In the genomic region with DNA sequence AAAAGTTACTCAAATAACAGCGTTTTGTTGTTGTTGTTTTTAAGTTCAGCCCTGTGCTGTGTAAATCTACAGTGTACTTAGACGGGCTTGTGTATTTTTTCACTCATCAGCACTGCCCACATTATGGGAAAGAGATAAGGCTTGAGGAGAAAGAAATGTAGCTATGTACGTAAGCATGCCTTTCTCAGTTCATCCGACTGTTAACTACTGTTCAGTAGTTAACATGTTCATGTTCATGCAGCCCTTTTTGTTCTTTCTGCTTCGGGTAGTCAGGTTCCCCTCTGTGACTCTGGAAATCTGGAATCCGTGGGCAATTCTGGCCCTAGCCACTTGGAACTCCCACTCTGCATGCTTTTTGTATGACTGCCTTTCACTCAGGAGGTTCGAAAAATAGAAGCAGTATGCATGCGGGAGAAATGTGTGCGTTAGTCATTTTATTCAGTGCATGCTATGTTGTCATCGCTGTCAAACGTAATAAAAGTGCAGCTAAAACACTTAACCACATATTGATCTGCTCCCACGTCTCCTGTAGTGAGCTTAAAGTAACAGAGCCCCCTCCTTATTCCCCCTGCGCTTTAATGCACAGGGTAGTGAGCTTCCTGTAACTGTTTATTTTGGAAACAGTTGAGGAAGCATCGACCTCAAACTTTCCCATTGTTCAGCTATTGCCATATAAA, we compare ENCODE assay signal across 10 cellular contexts.
A peak's percentile ranks its signal among the peaks of the same experiment; 100 is the strongest.
DNase-seq lines count a peak whose midpoint lies in the region; ATAC-seq and TF ChIP-seq lines count a peak whose summit lies in the region.
"Had no signal": no experiment of that assay in that cellular context is flagged by ENCODE, and none has a peak within 500 bp of the region (broad histone marks: within the 10 kb centered on the region; RNA-seq: fewer than 3 reads in every experiment).

No MANE protein-coding gene starts in this region.

- H3K4me3 ChIP-seq in HEK293 (ENCODE audit: low read depth, low read length) = no peak overlapping the region
- H3K4me3 ChIP-seq in hepatocyte = no peak overlapping the region
- H3K4me3 ChIP-seq in BE2C (ENCODE audit: low read depth, low read length) = no peak overlapping the region

- no peaks in the 10 kb centered on the region for H3K9me2 ChIP-seq in hepatocyte (replicated peaks; ENCODE audit: insufficient read depth)

- H4K20me1 ChIP-seq in hepatocyte (ENCODE audit: insufficient read depth, poor library complexity, severe bottlenecking) = no peaks in the 10 kb centered on the region

- H3K27me3 ChIP-seq in hepatocyte (no peaks in the 10 kb centered on the region), BE2C (peaks cover 9% of the 10 kb centered on the region)

- POLR2A ChIA-PET in HEK293 (lab: Yijun Ruan, JAX) = interaction anchor here (0.8 to 1.6 kb wide), 2 partner anchors 178 to 284 kb away, joined by 6 read pairs; no protein-coding TSS in a partner anchor

- TF ChIP-seq CTCF in HEK293 (tag by site-specific recombination; IDR thresholded peaks at IDR 0.05) (no peak), hepatocyte (IDR thresholded peaks at IDR 0.05; ENCODE audit: poor library complexity) (no peak), BE2C (IDR thresholded peaks at IDR 0.05; ENCODE audit: low read depth, low read length) (no peak)

- WGBS in hepatocyte (ENCODE audit: low lambda C conversion rate, missing lambda C conversion rate) = 33% methylated on average over 14 of the region's 14 CpGs

- no peaks in the 10 kb centered on the region for H3K9me3 ChIP-seq in HEK293 (ENCODE audit: control insufficient read depth, insufficient read depth, low read depth, low read length)
- H3K9me3 ChIP-seq in hepatocyte (ENCODE audit: low read depth) = no peaks in the 10 kb centered on the region
- no peaks in the 10 kb centered on the region for H3K9me3 ChIP-seq in BE2C

- ATAC-seq in HG03280 (IDR thresholded peaks at IDR 0.05; ENCODE audit: unreplicated experiment) = no peak

- peak overlapping the region; percentile 20; the same call in 1 of the 2 replicates for H3K27ac ChIP-seq in HEK293 (ENCODE audit: extremely low read depth, low read depth, low read length)
- no peak overlapping the region for H3K27ac ChIP-seq in hepatocyte

- no peaks in the 10 kb centered on the region for H3K79me2 ChIP-seq in hepatocyte

- no peaks in the 10 kb centered on the region for H3K36me3 ChIP-seq in HEK293 (ENCODE audit: control insufficient read depth in 2 of 2, insufficient read depth in 1 of 2, low read length in 2 of 2)
- no peaks in the 10 kb centered on the region for H3K36me3 ChIP-seq in hepatocyte (replicated peaks; ENCODE audit: insufficient read depth, low read depth)
- no peaks in the 10 kb centered on the region for H3K36me3 ChIP-seq in BE2C

- DNase-seq in astrocyte of the hippocampus (ENCODE audit: low read depth, low spot score) (peak; percentile 80), hepatocyte (ENCODE audit: low spot score) (no peak), stromal cell of bone marrow (ENCODE audit: low read depth) (peak; percentile 92), OCI-M2 (lab: John Stamatoyannopoulos, UW; ENCODE audit: unreplicated experiment) (no peak), BE2C (no peak), NCI-H526 (lab: John Stamatoyannopoulos, UW) (no peak)
- DNase-seq: activated CD4-positive, alpha-beta T cell treated with anti-CD3 and anti-CD28 coated beads for 1 hour; MM.1S had no signal

- H3K4me2 ChIP-seq in hepatocyte = peak overlapping the region; percentile 23

- peaks cover 11% of the 10 kb centered on the region for H3K4me1 ChIP-seq in HEK293 (ENCODE audit: control insufficient read depth, insufficient read depth, low read length)
- peaks cover 10% of the 10 kb centered on the region for H3K4me1 ChIP-seq in hepatocyte (ENCODE audit: insufficient read depth)
- no peaks in the 10 kb centered on the region for H3K4me1 ChIP-seq in BE2C

- CTCF ChIA-PET in HEK293 (lab: Yijun Ruan, JAX) = interaction anchor here (0.5 to 1.4 kb wide), 5 partner anchors 9 to 751 kb away, joined by 3 to 8 read pairs (median 3); no protein-coding TSS in a partner anchor

- peak overlapping the region; percentile 2 for H2AFZ ChIP-seq in hepatocyte

TF ChIP-seq in HEK293, 187 proteins besides CTCF, POLR2A, EP300 and RAD21 (continues in another document):
- TF ChIP-seq ZNF600 (tag by site-specific recombination; IDR thresholded peaks at IDR 0.05) = peak; percentile 46; the same call in 1 of the 2 replicates
- TF ChIP-seq, protein P1, sequence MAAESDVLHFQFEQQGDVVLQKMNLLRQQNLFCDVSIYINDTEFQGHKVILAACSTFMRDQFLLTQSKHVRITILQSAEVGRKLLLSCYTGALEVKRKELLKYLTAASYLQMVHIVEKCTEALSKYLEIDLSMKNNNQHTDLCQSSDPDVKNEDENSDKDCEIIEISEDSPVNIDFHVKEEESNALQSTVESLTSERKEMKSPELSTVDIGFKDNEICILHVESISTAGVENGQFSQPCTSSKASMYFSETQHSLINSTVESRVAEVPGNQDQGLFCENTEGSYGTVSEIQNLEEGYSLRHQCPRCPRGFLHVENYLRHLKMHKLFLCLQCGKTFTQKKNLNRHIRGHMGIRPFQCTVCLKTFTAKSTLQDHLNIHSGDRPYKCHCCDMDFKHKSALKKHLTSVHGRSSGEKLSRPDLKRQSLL (tag by site-specific recombination; IDR thresholded peaks at IDR 0.05) = no peak
- peak; percentile 93 for TF ChIP-seq ZFHX2 (tag by site-specific recombination; conservative IDR thresholded peaks at IDR 0.05)
- TF ChIP-seq, protein P2, sequence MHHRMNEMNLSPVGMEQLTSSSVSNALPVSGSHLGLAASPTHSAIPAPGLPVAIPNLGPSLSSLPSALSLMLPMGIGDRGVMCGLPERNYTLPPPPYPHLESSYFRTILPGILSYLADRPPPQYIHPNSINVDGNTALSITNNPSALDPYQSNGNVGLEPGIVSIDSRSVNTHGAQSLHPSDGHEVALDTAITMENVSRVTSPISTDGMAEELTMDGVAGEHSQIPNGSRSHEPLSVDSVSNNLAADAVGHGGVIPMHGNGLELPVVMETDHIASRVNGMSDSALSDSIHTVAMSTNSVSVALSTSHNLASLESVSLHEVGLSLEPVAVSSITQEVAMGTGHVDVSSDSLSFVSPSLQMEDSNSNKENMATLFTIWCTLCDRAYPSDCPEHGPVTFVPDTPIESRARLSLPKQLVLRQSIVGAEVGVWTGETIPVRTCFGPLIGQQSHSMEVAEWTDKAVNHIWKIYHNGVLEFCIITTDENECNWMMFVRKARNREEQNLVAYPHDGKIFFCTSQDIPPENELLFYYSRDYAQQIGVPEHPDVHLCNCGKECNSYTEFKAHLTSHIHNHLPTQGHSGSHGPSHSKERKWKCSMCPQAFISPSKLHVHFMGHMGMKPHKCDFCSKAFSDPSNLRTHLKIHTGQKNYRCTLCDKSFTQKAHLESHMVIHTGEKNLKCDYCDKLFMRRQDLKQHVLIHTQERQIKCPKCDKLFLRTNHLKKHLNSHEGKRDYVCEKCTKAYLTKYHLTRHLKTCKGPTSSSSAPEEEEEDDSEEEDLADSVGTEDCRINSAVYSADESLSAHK (tag by site-specific recombination; IDR thresholded peaks at IDR 0.05) = no peak
- TF ChIP-seq HOXC10 (CRISPR knock-in tag; IDR thresholded peaks at IDR 0.05) = no peak
- TF ChIP-seq ZXDB (tag by site-specific recombination; IDR thresholded peaks at IDR 0.05) = peak; percentile 31; the same call in 1 of the 2 replicates
- TF ChIP-seq ZNF473 (tag by site-specific recombination; IDR thresholded peaks at IDR 0.05) = no peak
- no peak for TF ChIP-seq ZBTB7A (tag by site-specific recombination; IDR thresholded peaks at IDR 0.05; ENCODE audit: low read depth)
- TF ChIP-seq ZNF302 (tag by site-specific recombination; IDR thresholded peaks at IDR 0.05; ENCODE audit: low read depth) = no peak
- TF ChIP-seq SALL2 (tag by site-specific recombination; IDR thresholded peaks at IDR 0.05; ENCODE audit: borderline replicate concordance) = no peak
- TF ChIP-seq, protein P3, sequence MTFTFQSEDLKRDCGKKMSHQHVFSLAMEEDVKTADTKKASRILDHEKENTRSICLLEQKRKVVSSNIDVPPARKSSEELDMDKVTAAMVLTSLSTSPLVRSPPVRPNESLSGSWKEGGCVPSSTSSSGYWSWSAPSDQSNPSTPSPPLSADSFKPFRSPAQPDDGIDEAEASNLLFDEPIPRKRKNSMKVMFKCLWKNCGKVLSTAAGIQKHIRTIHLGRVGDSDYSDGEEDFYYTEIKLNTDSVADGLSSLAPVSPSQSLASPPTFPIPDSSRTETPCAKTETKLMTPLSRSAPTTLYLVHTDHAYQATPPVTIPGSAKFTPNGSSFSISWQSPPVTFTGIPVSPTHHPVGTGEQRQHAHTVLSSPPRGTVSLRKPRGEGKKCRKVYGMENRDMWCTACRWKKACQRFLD (tag by site-specific recombination; IDR thresholded peaks at IDR 0.05) = no peak
- no peak for TF ChIP-seq SETDB1 (IDR thresholded peaks at IDR 0.05; ENCODE audit: insufficient read length, low read length)
- TF ChIP-seq ZNF707 (tag by site-specific recombination; IDR thresholded peaks at IDR 0.05) = no peak
- no peak for TF ChIP-seq ZNF785 (tag by site-specific recombination; IDR thresholded peaks at IDR 0.05)
- TF ChIP-seq, protein P4, sequence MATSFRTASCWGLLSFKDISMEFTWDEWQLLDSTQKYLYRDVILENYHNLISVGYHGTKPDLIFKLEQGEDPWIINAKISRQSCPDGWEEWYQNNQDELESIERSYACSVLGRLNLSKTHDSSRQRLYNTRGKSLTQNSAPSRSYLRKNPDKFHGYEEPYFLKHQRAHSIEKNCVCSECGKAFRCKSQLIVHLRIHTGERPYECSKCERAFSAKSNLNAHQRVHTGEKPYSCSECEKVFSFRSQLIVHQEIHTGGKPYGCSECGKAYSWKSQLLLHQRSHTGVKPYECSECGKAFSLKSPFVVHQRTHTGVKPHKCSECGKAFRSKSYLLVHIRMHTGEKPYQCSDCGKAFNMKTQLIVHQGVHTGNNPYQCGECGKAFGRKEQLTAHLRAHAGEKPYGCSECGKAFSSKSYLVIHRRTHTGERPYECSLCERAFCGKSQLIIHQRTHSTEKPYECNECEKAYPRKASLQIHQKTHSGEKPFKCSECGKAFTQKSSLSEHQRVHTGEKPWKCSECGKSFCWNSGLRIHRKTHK (tag by site-specific recombination; IDR thresholded peaks at IDR 0.05) = no peak
- peak; percentile 38; the same call in 1 of the 2 replicates for TF ChIP-seq TRIM28 (IDR thresholded peaks at IDR 0.05; ENCODE audit: borderline replicate concordance, low read length)
- no peak for TF ChIP-seq ZNF121 (tag by site-specific recombination; IDR thresholded peaks at IDR 0.05)
- no peak for TF ChIP-seq ZNF830 (tag by site-specific recombination; IDR thresholded peaks at IDR 0.05; ENCODE audit: low read depth)
- TF ChIP-seq ZNF274 (IDR thresholded peaks at IDR 0.05; ENCODE audit: low read length) = no peak
- no peak for TF ChIP-seq ZNF274 (tag by site-specific recombination; IDR thresholded peaks at IDR 0.05; ENCODE audit: borderline replicate concordance)

Comparison
In these comparisons a context has a peak if more than half of its experiments do, and no peak if none do; other contexts are left out.
1. DNase-seq: peak in astrocyte of the hippocampus (single experiment) and stromal cell of bone marrow (single experiment); none in hepatocyte (single experiment), OCI-M2 (single experiment), BE2C (single experiment) and NCI-H526 (0 of 2).